1 cellular context compared by ENCODE assay signal in genomic region chr16:84088695-84089395, GRCh38.
TF ChIP-seq lines count a peak whose summit lies in the region.

No MANE protein-coding gene starts in this region.

TF ChIP-seq in GM23338, 12 proteins besides CTCF, POLR2A, EP300 and RAD21 (continued from another document):
- TF ChIP-seq REST (IDR thresholded peaks at IDR 0.05; ENCODE audit: unreplicated experiment) (no peak), NANOG (IDR thresholded peaks at IDR 0.05; ENCODE audit: borderline replicate concordance) (no peak), CREB1 (CRISPR knock-in tag; IDR thresholded peaks at IDR 0.05; ENCODE audit: low read depth) (no peak), ZNF331 (CRISPR knock-in tag; IDR thresholded peaks at IDR 0.05; ENCODE audit: low read depth) (no peak), ZNF114 (CRISPR knock-in tag; IDR thresholded peaks at IDR 0.05) (no peak), POLR2AphosphoS5 (IDR thresholded peaks at IDR 0.05; ENCODE audit: low read depth) (no peak)
